Comparison of ENCODE assay signal across 10 cellular contexts in genomic region chr17:47719411-47720152, GRCh38. TPM values are rescaled to one million over a fixed set of nuclear protein-coding genes. Genes with fewer than 3 reads are reported as not detected.
DNase-seq lines count a peak whose midpoint lies in the region; TF ChIP-seq lines count a peak whose summit lies in the region.
"Had no signal": no experiment of that assay in that cellular context is flagged by ENCODE, and none has a peak within 500 bp of the region (broad histone marks: within the 10 kb centered on the region; RNA-seq: fewer than 3 reads in every experiment).

No MANE protein-coding gene starts in this region.

- H3K4me3 ChIP-seq in ACC112 (ENCODE audit: low read depth, low read length) (0 out of 2 replicates have a peak overlapping the region, but pooled peaks have one; percentile 6), fibroblast of villous mesenchyme (ENCODE audit: low read depth, low read length) (no peak overlapping the region), left ventricle myocardium inferior (no peak overlapping the region), BE2C (ENCODE audit: low read depth, low read length) (no peak overlapping the region)

- H3K36me3 ChIP-seq in ACC112 (ENCODE audit: insufficient read depth, low read length) (no peaks in the 10 kb centered on the region), left ventricle myocardium inferior (no peaks in the 10 kb centered on the region), BE2C (no peaks in the 10 kb centered on the region)
- H3K36me3 ChIP-seq: neutrophil had no signal

- H3K27me3 Mint-ChIP-seq in activated CD4-positive, alpha-beta T cell treated with anti-CD3 and anti-CD28 coated beads, Interleukin-2, amount 10 ng/mL, durations not matched to agents 7 days and 5 days, result no peaks in the 10 kb centered on the region
- peaks cover 71% of the 10 kb centered on the region for H3K27me3 Mint-ChIP-seq in nephron progenitor cell (ENCODE audit: low read depth, poor library complexity)

- H3K27me3 ChIP-seq in ACC112 (ENCODE audit: insufficient read depth, low read length) (peaks cover 82% of the 10 kb centered on the region), left ventricle myocardium inferior (ENCODE audit: low read depth) (peaks cover 79% of the 10 kb centered on the region), BE2C (no peaks in the 10 kb centered on the region)

- intact Hi-C loops in left ventricle myocardium inferior (cut with micrococcal nuclease), result no loop called here

- H3K79me2 ChIP-seq in ACC112 (ENCODE audit: control insufficient read depth, insufficient read depth, low read length, unreplicated experiment), result no peaks in the 10 kb centered on the region

- DNase-seq in HK-2 (ENCODE audit: unreplicated experiment) (peak; percentile 74), fibroblast of villous mesenchyme (ENCODE audit: low read depth) (peak; percentile 33), nephron progenitor cell (no peak), left ventricle myocardium inferior (no peak), BE2C (no peak), NCI-H774 (lab: John Stamatoyannopoulos, UW) (no peak)
- DNase-seq in activated CD4-positive, alpha-beta T cell treated with anti-CD3 and anti-CD28 coated beads, Interleukin-2, amount 10 ng/mL, durations not matched to agents 7 days and 5 days, result peak; percentile 74
- DNase-seq: KG1 had no signal

- peak overlapping the region; percentile 79 for H3K27ac Mint-ChIP-seq in activated CD4-positive, alpha-beta T cell treated with anti-CD3 and anti-CD28 coated beads, Interleukin-2, amount 10 ng/mL, durations not matched to agents 7 days and 5 days
- no peak overlapping the region for H3K27ac Mint-ChIP-seq in nephron progenitor cell

- no peaks in the 10 kb centered on the region for H3K9me3 ChIP-seq in left ventricle myocardium inferior (replicated peaks)
- H3K9me3 ChIP-seq in BE2C, result no peaks in the 10 kb centered on the region
- H3K9me3 ChIP-seq: neutrophil had no signal

- H2AFZ ChIP-seq in ACC112 (ENCODE audit: low read length, unreplicated experiment), result no peak overlapping the region

- H3K4me1 Mint-ChIP-seq in activated CD4-positive, alpha-beta T cell treated with anti-CD3 and anti-CD28 coated beads, Interleukin-2, amount 10 ng/mL, durations not matched to agents 7 days and 5 days, result peaks cover 78% of the 10 kb centered on the region
- peaks cover 57% of the 10 kb centered on the region for H3K4me1 Mint-ChIP-seq in nephron progenitor cell

- POLR2A ChIA-PET in activated CD4-positive, alpha-beta T cell treated with anti-CD3 and anti-CD28 coated beads, Interleukin-2, amount 10 ng/mL, durations not matched to agents 7 days and 5 days (lab: Charles Lee), result interaction anchor here (2.0 kb wide), 1 partner anchor 13 kb away, joined by 7 read pairs; the partner anchor contains the start of gene TBX21

- TF ChIP-seq CTCF in fibroblast of villous mesenchyme (IDR thresholded peaks at IDR 0.05; ENCODE audit: insufficient read depth, low read depth, low read length), result no peak
- no peak for TF ChIP-seq CTCF in nephron progenitor cell (IDR thresholded peaks at IDR 0.05)
- TF ChIP-seq CTCF in left ventricle myocardium inferior (IDR thresholded peaks at IDR 0.05; ENCODE audit: borderline replicate concordance), result no peak
- no peak for TF ChIP-seq CTCF in BE2C (IDR thresholded peaks at IDR 0.05; ENCODE audit: low read depth, low read length)

- H3K36me3 Mint-ChIP-seq in activated CD4-positive, alpha-beta T cell treated with anti-CD3 and anti-CD28 coated beads, Interleukin-2, amount 10 ng/mL, durations not matched to agents 7 days and 5 days (ENCODE audit: low read depth), result no peaks in the 10 kb centered on the region
- no peaks in the 10 kb centered on the region for H3K36me3 Mint-ChIP-seq in nephron progenitor cell (ENCODE audit: low read depth)

- H3K9me3 Mint-ChIP-seq in activated CD4-positive, alpha-beta T cell treated with anti-CD3 and anti-CD28 coated beads, Interleukin-2, amount 10 ng/mL, durations not matched to agents 7 days and 5 days, result no peaks in the 10 kb centered on the region
- H3K9me3 Mint-ChIP-seq in nephron progenitor cell, result no peaks in the 10 kb centered on the region

- H3K4me3 Mint-ChIP-seq in activated CD4-positive, alpha-beta T cell treated with anti-CD3 and anti-CD28 coated beads, Interleukin-2, amount 10 ng/mL, durations not matched to agents 7 days and 5 days, result peak overlapping the region; percentile 20
- H3K4me3 Mint-ChIP-seq in nephron progenitor cell, result no peak overlapping the region

- H3K4me1 ChIP-seq in ACC112 (ENCODE audit: control insufficient read depth, insufficient read depth, low read length, unreplicated experiment), result peaks cover 35% of the 10 kb centered on the region
- H3K4me1 ChIP-seq in left ventricle myocardium inferior, result peaks cover 16% of the 10 kb centered on the region
- peaks cover 5% of the 10 kb centered on the region; the same call in 1 of the 2 replicates for H3K4me1 ChIP-seq in BE2C

- H3K27ac ChIP-seq in ACC112 (ENCODE audit: low read depth, low read length), result no peak overlapping the region
- H3K27ac ChIP-seq in left ventricle myocardium inferior (replicated peaks), result no peak overlapping the region
- H3K27ac ChIP-seq: neutrophil had no signal

- CTCF ChIA-PET in activated CD4-positive, alpha-beta T cell treated with anti-CD3 and anti-CD28 coated beads, Interleukin-2, amount 10 ng/mL, durations not matched to agents 7 days and 5 days (lab: Charles Lee), result interaction anchor here (1.0 to 2.8 kb wide), 7 partner anchors 12 to 58 kb away, joined by 3 to 32 read pairs (median 4); partner anchors contain the start of gene TBX21

RNA-seq across cellular contexts. Expression of gene TBX21, which starts 13.5 kb away (rescaled TPM):
- total RNA-seq in activated CD4-positive, alpha-beta T cell treated with anti-CD3 and anti-CD28 coated beads, Interleukin-2, amount 10 ng/mL, durations not matched to agents 7 days and 5 days, result 10 to 100 TPM; 13.8 to 16.0 TPM
- not detected in 2 replicates for total RNA-seq in fibroblast of villous mesenchyme
- total RNA-seq in left ventricle myocardium inferior, result 0.25 TPM
- not detected for polyA plus RNA-seq in BE2C (2012; ENCODE audit: insufficient read depth, insufficient read length, low read depth)

RNA-seq across cellular contexts. Expression of gene TBKBP1, which starts 25.6 kb away (rescaled TPM):
- 1 to 10 TPM; 2.5 to 3.0 TPM for total RNA-seq in activated CD4-positive, alpha-beta T cell treated with anti-CD3 and anti-CD28 coated beads, Interleukin-2, amount 10 ng/mL, durations not matched to agents 7 days and 5 days
- 10.0 and 11.2 TPM in 2 replicates for total RNA-seq in fibroblast of villous mesenchyme
- 14.8 TPM for total RNA-seq in left ventricle myocardium inferior
- polyA plus RNA-seq in BE2C (2012; ENCODE audit: insufficient read depth, insufficient read length, low read depth), result 31.1 TPM

Comparison
In these comparisons a context has a peak if more than half of its experiments do, and no peak if none do; other contexts are left out.
1. DNase-seq: peak in HK-2 (single experiment), activated CD4-positive, alpha-beta T cell treated with anti-CD3 and anti-CD28 coated beads, Interleukin-2, amount 10 ng/mL, durations not matched to agents 7 days and 5 days (single experiment) and fibroblast of villous mesenchyme (single experiment); none in nephron progenitor cell (single experiment), left ventricle myocardium inferior (single experiment), BE2C (single experiment) and NCI-H774 (single experiment).
2. RNA of gene TBX21, which starts 13.5 kb away (total RNA-seq): 13.8 to 16.0 TPM in activated CD4-positive, alpha-beta T cell treated with anti-CD3 and anti-CD28 coated beads, Interleukin-2, amount 10 ng/mL, durations not matched to agents 7 days and 5 days; 0.25 TPM in left ventricle myocardium inferior (single experiment) and not detected in fibroblast of villous mesenchyme; every median in the first group is over 10 times any median in the second.